Comparison of ENCODE assay signal across 2 cellular contexts in genomic region chr1:101992816-101993575, GRCh38.
TF ChIP-seq lines count a peak whose summit lies in the region.

No MANE protein-coding gene starts in this region.

TF ChIP-seq in GM23338, 12 proteins besides CTCF, POLR2A, EP300 and RAD21 (continued from another document):
- TF ChIP-seq, protein P1, sequence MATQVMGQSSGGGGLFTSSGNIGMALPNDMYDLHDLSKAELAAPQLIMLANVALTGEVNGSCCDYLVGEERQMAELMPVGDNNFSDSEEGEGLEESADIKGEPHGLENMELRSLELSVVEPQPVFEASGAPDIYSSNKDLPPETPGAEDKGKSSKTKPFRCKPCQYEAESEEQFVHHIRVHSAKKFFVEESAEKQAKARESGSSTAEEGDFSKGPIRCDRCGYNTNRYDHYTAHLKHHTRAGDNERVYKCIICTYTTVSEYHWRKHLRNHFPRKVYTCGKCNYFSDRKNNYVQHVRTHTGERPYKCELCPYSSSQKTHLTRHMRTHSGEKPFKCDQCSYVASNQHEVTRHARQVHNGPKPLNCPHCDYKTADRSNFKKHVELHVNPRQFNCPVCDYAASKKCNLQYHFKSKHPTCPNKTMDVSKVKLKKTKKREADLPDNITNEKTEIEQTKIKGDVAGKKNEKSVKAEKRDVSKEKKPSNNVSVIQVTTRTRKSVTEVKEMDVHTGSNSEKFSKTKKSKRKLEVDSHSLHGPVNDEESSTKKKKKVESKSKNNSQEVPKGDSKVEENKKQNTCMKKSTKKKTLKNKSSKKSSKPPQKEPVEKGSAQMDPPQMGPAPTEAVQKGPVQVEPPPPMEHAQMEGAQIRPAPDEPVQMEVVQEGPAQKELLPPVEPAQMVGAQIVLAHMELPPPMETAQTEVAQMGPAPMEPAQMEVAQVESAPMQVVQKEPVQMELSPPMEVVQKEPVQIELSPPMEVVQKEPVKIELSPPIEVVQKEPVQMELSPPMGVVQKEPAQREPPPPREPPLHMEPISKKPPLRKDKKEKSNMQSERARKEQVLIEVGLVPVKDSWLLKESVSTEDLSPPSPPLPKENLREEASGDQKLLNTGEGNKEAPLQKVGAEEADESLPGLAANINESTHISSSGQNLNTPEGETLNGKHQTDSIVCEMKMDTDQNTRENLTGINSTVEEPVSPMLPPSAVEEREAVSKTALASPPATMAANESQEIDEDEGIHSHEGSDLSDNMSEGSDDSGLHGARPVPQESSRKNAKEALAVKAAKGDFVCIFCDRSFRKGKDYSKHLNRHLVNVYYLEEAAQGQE (IDR thresholded peaks at IDR 0.05; ENCODE audit: unreplicated experiment), result no peak
- no peak for TF ChIP-seq NANOG (IDR thresholded peaks at IDR 0.05; ENCODE audit: borderline replicate concordance)
- no peak for TF ChIP-seq STAT1 (IDR thresholded peaks at IDR 0.05; ENCODE audit: unreplicated experiment)
- TF ChIP-seq EZH2 (IDR thresholded peaks at IDR 0.05; ENCODE audit: low read depth, unreplicated experiment), result no peak
- no peak for TF ChIP-seq POLR2AphosphoS5 (IDR thresholded peaks at IDR 0.05; ENCODE audit: low read depth)
- no peak for TF ChIP-seq ZNF114 (CRISPR knock-in tag; IDR thresholded peaks at IDR 0.05)
- TF ChIP-seq JUNB (IDR thresholded peaks at IDR 0.05; ENCODE audit: unreplicated experiment), result no peak
- TF ChIP-seq CREB1 (CRISPR knock-in tag; IDR thresholded peaks at IDR 0.05; ENCODE audit: low read depth), result no peak
- no peak for TF ChIP-seq ETS1 (IDR thresholded peaks at IDR 0.05)
- no peak for TF ChIP-seq ZNF331 (CRISPR knock-in tag; IDR thresholded peaks at IDR 0.05; ENCODE audit: low read depth)
- TF ChIP-seq, protein P2, sequence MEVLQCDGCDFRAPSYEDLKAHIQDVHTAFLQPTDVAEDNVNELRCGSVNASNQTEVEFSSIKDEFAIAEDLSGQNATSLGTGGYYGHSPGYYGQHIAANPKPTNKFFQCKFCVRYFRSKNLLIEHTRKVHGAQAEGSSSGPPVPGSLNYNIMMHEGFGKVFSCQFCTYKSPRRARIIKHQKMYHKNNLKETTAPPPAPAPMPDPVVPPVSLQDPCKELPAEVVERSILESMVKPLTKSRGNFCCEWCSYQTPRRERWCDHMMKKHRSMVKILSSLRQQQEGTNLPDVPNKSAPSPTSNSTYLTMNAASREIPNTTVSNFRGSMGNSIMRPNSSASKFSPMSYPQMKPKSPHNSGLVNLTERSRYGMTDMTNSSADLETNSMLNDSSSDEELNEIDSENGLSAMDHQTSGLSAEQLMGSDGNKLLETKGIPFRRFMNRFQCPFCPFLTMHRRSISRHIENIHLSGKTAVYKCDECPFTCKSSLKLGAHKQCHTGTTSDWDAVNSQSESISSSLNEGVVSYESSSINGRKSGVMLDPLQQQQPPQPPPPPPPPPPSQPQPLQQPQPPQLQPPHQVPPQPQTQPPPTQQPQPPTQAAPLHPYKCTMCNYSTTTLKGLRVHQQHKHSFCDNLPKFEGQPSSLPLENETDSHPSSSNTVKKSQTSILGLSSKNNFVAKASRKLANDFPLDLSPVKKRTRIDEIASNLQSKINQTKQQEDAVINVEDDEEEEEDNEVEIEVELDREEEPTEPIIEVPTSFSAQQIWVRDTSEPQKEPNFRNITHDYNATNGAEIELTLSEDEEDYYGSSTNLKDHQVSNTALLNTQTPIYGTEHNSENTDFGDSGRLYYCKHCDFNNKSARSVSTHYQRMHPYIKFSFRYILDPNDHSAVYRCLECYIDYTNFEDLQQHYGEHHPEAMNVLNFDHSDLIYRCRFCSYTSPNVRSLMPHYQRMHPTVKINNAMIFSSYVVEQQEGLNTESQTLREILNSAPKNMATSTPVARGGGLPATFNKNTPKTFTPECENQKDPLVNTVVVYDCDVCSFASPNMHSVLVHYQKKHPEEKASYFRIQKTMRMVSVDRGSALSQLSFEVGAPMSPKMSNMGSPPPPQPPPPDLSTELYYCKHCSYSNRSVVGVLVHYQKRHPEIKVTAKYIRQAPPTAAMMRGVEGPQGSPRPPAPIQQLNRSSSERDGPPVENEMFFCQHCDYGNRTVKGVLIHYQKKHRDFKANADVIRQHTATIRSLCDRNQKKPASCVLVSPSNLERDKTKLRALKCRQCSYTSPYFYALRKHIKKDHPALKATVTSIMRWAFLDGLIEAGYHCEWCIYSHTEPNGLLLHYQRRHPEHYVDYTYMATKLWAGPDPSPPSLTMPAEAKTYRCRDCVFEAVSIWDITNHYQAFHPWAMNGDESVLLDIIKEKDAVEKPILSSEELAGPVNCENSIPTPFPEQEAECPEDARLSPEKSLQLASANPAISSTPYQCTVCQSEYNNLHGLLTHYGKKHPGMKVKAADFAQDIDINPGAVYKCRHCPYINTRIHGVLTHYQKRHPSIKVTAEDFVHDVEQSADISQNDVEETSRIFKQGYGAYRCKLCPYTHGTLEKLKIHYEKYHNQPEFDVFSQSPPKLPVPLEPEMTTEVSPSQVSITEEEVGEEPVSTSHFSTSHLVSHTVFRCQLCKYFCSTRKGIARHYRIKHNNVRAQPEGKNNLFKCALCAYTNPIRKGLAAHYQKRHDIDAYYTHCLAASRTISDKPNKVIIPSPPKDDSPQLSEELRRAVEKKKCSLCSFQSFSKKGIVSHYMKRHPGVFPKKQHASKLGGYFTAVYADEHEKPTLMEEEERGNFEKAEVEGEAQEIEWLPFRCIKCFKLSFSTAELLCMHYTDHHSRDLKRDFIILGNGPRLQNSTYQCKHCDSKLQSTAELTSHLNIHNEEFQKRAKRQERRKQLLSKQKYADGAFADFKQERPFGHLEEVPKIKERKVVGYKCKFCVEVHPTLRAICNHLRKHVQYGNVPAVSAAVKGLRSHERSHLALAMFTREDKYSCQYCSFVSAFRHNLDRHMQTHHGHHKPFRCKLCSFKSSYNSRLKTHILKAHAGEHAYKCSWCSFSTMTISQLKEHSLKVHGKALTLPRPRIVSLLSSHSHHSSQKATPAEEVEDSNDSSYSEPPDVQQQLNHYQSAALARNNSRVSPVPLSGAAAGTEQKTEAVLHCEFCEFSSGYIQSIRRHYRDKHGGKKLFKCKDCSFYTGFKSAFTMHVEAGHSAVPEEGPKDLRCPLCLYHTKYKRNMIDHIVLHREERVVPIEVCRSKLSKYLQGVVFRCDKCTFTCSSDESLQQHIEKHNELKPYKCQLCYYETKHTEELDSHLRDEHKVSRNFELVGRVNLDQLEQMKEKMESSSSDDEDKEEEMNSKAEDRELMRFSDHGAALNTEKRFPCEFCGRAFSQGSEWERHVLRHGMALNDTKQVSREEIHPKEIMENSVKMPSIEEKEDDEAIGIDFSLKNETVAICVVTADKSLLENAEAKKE (CRISPR knock-in tag; IDR thresholded peaks at IDR 0.05), result no peak

TF ChIP-seq in H1, 55 proteins besides CTCF, POLR2A, EP300 and RAD21 (continued from another document):
- TF ChIP-seq SP1 (IDR thresholded peaks at IDR 0.05; ENCODE audit: low read depth, low read length) (no peak), POLR2AphosphoS5 (IDR thresholded peaks at IDR 0.05; ENCODE audit: low read depth, low read length) (no peak), EGR1 (IDR thresholded peaks at IDR 0.05; ENCODE audit: borderline replicate concordance, low read depth, low read length) (no peak), CEBPB (IDR thresholded peaks at IDR 0.05; ENCODE audit: low read depth, low read length) (no peak)
